8 cellular contexts compared by ENCODE assay signal in the genomic region with DNA sequence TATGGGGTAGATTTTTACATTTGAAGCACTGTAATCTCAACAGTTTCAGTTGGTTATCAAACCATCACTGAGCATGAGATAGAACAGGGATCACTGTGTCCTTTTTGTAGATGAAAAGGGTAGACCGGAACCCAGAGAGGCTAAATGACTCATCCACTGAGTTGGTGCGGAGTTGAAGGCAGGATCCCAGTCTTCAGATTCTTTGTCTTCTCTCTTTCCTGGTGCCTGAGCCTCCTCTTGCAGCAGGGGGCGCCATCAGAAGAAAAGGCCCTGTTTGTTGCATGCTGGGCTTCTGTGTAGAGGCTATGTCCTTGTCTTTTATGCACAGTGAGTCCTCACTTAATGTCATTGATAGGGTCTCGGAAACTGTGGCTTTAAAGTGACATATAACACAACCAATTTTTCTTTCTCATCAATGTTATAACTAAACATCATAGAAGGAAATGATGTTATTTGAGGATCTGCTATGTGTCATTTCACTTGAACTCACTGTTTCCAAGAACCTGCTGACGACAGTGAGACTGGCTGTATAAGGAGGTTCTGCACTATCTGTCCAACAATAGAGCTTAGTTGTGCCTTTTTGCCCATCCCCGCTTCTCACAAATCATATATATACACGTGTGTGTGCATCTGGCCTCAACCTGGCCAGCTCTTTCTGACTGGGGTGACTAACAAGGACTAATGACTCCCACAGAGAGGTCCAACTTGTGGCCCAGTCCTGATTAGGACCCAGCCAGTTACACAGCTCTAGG. TPM values are rescaled to one million over a fixed set of nuclear protein-coding genes. Genes with fewer than 3 reads are reported as not detected.
A peak's percentile ranks its signal among the peaks of the same experiment; 100 is the strongest.
DNase-seq lines count a peak whose midpoint lies in the region; ATAC-seq and TF ChIP-seq lines count a peak whose summit lies in the region.

No MANE protein-coding gene starts in this region.

- H3K27me3 Mint-ChIP-seq in stimulated activated naive CD8-positive, alpha-beta T cell treated with anti-CD3 and anti-CD28 coated beads, Interleukin-15, amount 100 ng/mL, for 72 hours, result no peaks in the 10 kb centered on the region

- no peak overlapping the region for H3K4me3 ChIP-seq in breast epithelium
- H3K4me3 ChIP-seq in mesendoderm (ENCODE audit: low read length), result no peak overlapping the region

- no peak overlapping the region for H3K56ac ChIP-seq in mesendoderm (ENCODE audit: low read length)

- intact Hi-C loops in breast epithelium (cut with DNase I; ENCODE audit: low total_unique reads), result no loop called here

- no peaks in the 10 kb centered on the region for H3K9me3 Mint-ChIP-seq in stimulated activated naive CD8-positive, alpha-beta T cell treated with anti-CD3 and anti-CD28 coated beads, Interleukin-15, amount 100 ng/mL, for 72 hours

- no peaks in the 10 kb centered on the region for H3K27me3 ChIP-seq in breast epithelium
- H3K27me3 ChIP-seq in mesendoderm (ENCODE audit: insufficient read depth, low read length, poor library complexity), result no peaks in the 10 kb centered on the region

- H3K36me3 ChIP-seq in breast epithelium (peaks cover 7% of the 10 kb centered on the region), mesendoderm (ENCODE audit: control insufficient read depth, insufficient read depth, low read length) (peaks cover 8% of the 10 kb centered on the region)

- H4K5ac ChIP-seq in mesendoderm (ENCODE audit: low read length), result no peak overlapping the region

- peaks cover 6% of the 10 kb centered on the region for H3K4me1 Mint-ChIP-seq in stimulated activated naive CD8-positive, alpha-beta T cell treated with anti-CD3 and anti-CD28 coated beads, Interleukin-15, amount 100 ng/mL, for 72 hours

- peak; percentile 84 for ATAC-seq in stimulated activated naive CD8-positive, alpha-beta T cell treated with anti-CD3 and anti-CD28 coated beads, Interleukin-15, amount 100 ng/mL, for 72 hours

- no peak for TF ChIP-seq EP300 in Ishikawa (IDR thresholded peaks at IDR 0.05; ENCODE audit: borderline replicate concordance)

- H3K79me1 ChIP-seq in mesendoderm (ENCODE audit: low read length), result peaks cover 4% of the 10 kb centered on the region

- no peak overlapping the region for H3K4ac ChIP-seq in mesendoderm (ENCODE audit: low read depth, low read length)

- no peak overlapping the region for H2BK120ac ChIP-seq in mesendoderm (ENCODE audit: low read depth, low read length)

- no peak overlapping the region for H2BK5ac ChIP-seq in mesendoderm (ENCODE audit: low read length)

- no peak overlapping the region for H4K8ac ChIP-seq in mesendoderm (ENCODE audit: low read depth, low read length)

- H3K4me1 ChIP-seq in breast epithelium (no peaks in the 10 kb centered on the region), mesendoderm (ENCODE audit: control insufficient read depth, low read depth, low read length) (no peaks in the 10 kb centered on the region)

- peaks cover 3% of the 10 kb centered on the region for H3K79me2 ChIP-seq in mesendoderm (ENCODE audit: control insufficient read depth, insufficient read depth, low read length)

- H2BK15ac ChIP-seq in mesendoderm (replicated peaks; ENCODE audit: low read depth), result no peak overlapping the region

- TF ChIP-seq CTCF in VCaP (conservative IDR thresholded peaks at IDR 0.05), result peak; percentile 60
- peak in 2 of 3 donors; percentile 16 to 25 for TF ChIP-seq CTCF in breast epithelium (IDR thresholded peaks at IDR 0.05)

- H3K9ac ChIP-seq in mesendoderm (ENCODE audit: low read length), result no peak overlapping the region

- TF ChIP-seq POLR2A in breast epithelium (IDR thresholded peaks at IDR 0.05), result no peak

- H3K27ac ChIP-seq in VCaP, result no peak overlapping the region
- no peak overlapping the region for H3K27ac ChIP-seq in breast epithelium
- H3K27ac ChIP-seq in mesendoderm (ENCODE audit: low read depth, low read length), result no peak overlapping the region

- WGBS in mesendoderm (ENCODE audit: extremely low coverage, insufficient coverage, low lambda C conversion rate), result no CpG with 5 or more reads among the region's 7 CpGs

- H2AK5ac ChIP-seq in mesendoderm (ENCODE audit: low read length), result no peak overlapping the region

- no peak overlapping the region for H3K18ac ChIP-seq in mesendoderm (ENCODE audit: low read length)

- H3K23ac ChIP-seq in mesendoderm (ENCODE audit: low read length), result no peak overlapping the region

- peak; percentile 9 for DNase-seq in SKM-1 treated with dmso at 0.1 percent for 144 hours (lab: John Stamatoyannopoulos, UW; ENCODE audit: unreplicated experiment)
- DNase-seq in SKM-1 (lab: John Stamatoyannopoulos, UW; ENCODE audit: unreplicated experiment), result no peak
- DNase-seq in breast epithelium (ENCODE audit: low spot score in 2 of 2), result no peak
- DNase-seq in mesendoderm, result peak; percentile 88
- DNase-seq in stimulated activated naive CD8-positive, alpha-beta T cell treated with anti-CD3 and anti-CD28 coated beads, Interleukin-15, amount 100 ng/mL, for 72 hours, result peak; percentile 35 to 64
- no peak for DNase-seq in DMS79 (lab: John Stamatoyannopoulos, UW)

- H3K4me2 ChIP-seq in mesendoderm (ENCODE audit: low read length), result no peak overlapping the region

- 0 out of 2 replicates have a peak, but pooled peaks have one; percentile 24 for TF ChIP-seq RAD21 in Ishikawa (IDR thresholded peaks at IDR 0.05; ENCODE audit: low read depth)

- H3K9me3 ChIP-seq in breast epithelium, result no peaks in the 10 kb centered on the region

- no peak overlapping the region for H3K4me3 Mint-ChIP-seq in stimulated activated naive CD8-positive, alpha-beta T cell treated with anti-CD3 and anti-CD28 coated beads, Interleukin-15, amount 100 ng/mL, for 72 hours

- H3K27ac Mint-ChIP-seq in stimulated activated naive CD8-positive, alpha-beta T cell treated with anti-CD3 and anti-CD28 coated beads, Interleukin-15, amount 100 ng/mL, for 72 hours, result no peak overlapping the region

TF ChIP-seq in Ishikawa, 13 proteins besides CTCF, POLR2A, EP300 and RAD21:
- no peak for TF ChIP-seq EGR1 (IDR thresholded peaks at IDR 0.05)
- no peak for TF ChIP-seq CREB1 (IDR thresholded peaks at IDR 0.05; ENCODE audit: low read depth)
- no peak for TF ChIP-seq TCF12 (IDR thresholded peaks at IDR 0.05; ENCODE audit: low read depth)
- TF ChIP-seq, protein P1, sequence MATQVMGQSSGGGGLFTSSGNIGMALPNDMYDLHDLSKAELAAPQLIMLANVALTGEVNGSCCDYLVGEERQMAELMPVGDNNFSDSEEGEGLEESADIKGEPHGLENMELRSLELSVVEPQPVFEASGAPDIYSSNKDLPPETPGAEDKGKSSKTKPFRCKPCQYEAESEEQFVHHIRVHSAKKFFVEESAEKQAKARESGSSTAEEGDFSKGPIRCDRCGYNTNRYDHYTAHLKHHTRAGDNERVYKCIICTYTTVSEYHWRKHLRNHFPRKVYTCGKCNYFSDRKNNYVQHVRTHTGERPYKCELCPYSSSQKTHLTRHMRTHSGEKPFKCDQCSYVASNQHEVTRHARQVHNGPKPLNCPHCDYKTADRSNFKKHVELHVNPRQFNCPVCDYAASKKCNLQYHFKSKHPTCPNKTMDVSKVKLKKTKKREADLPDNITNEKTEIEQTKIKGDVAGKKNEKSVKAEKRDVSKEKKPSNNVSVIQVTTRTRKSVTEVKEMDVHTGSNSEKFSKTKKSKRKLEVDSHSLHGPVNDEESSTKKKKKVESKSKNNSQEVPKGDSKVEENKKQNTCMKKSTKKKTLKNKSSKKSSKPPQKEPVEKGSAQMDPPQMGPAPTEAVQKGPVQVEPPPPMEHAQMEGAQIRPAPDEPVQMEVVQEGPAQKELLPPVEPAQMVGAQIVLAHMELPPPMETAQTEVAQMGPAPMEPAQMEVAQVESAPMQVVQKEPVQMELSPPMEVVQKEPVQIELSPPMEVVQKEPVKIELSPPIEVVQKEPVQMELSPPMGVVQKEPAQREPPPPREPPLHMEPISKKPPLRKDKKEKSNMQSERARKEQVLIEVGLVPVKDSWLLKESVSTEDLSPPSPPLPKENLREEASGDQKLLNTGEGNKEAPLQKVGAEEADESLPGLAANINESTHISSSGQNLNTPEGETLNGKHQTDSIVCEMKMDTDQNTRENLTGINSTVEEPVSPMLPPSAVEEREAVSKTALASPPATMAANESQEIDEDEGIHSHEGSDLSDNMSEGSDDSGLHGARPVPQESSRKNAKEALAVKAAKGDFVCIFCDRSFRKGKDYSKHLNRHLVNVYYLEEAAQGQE (IDR thresholded peaks at IDR 0.05; ENCODE audit: low read depth), result no peak
- no peak for TF ChIP-seq ZBTB7A (IDR thresholded peaks at IDR 0.05; ENCODE audit: low read depth)

RNA-seq across cellular contexts. Expression of a gene that starts 14.3 kb away (rescaled TPM):
- 10 to 100 TPM; 13.0 to 19.2 (median 17.4) TPM for total RNA-seq in breast epithelium
- polyA plus RNA-seq in mesendoderm (2013, experiment 1 of 2), result 17.2 TPM
- polyA plus RNA-seq in mesendoderm (2013, experiment 2 of 2), result 17.8 TPM

RNA-seq across cellular contexts. Expression of a gene that starts 29.8 kb away (rescaled TPM):
- 10 to 100 TPM in 1 of 3 donors, 1 to 10 TPM in 2; 4.3 to 12.4 (median 9.8) TPM for total RNA-seq in breast epithelium
- polyA plus RNA-seq in mesendoderm (2013, experiment 1 of 2), result 7.1 TPM
- 7.4 TPM for polyA plus RNA-seq in mesendoderm (2013, experiment 2 of 2)

RNA-seq across cellular contexts. Expression of a gene that starts 52.3 kb away (rescaled TPM):
- 10 to 100 TPM; 13.6 to 23.9 (median 17.6) TPM for total RNA-seq in breast epithelium
- polyA plus RNA-seq in mesendoderm (2013, experiment 1 of 2), result 2.9 TPM
- polyA plus RNA-seq in mesendoderm (2013, experiment 2 of 2), result 2.6 TPM

Comparison
In these comparisons a context has a peak if more than half of its experiments do, and no peak if none do; other contexts are left out.
1. DNase-seq: peak in SKM-1 treated with dmso at 0.1 percent for 144 hours (single experiment), mesendoderm (single experiment) and stimulated activated naive CD8-positive, alpha-beta T cell treated with anti-CD3 and anti-CD28 coated beads, Interleukin-15, amount 100 ng/mL, for 72 hours (2 of 2); none in SKM-1 (single experiment), breast epithelium (0 of 2) and DMS79 (single experiment).